ENCODE assay signal across 1 cellular context in genomic region chr2:218876562-218877219, GRCh38.
A peak's percentile ranks its signal among the peaks of the same experiment; 100 is the strongest.
TF ChIP-seq lines count a peak whose summit lies in the region.

No MANE protein-coding gene starts in this region.

TF ChIP-seq in IMR-90, 13 proteins besides CTCF, POLR2A, EP300 and RAD21:
- TF ChIP-seq SMC3 (IDR thresholded peaks at IDR 0.05; ENCODE audit: low read depth, low read length) (peak; percentile 88), ELK1 (IDR thresholded peaks at IDR 0.05; ENCODE audit: borderline replicate concordance, low read depth, low read length) (no peak)
